ENCODE assay signal across 25 cellular contexts in genomic region chr18:78865771-78866310, GRCh38.
"Had no signal": no experiment of that assay in that cellular context is flagged by ENCODE, and none has a peak within 500 bp of the region (broad histone marks: within the 10 kb centered on the region; RNA-seq: fewer than 3 reads in every experiment).

No MANE protein-coding gene starts in this region.

- H3K36me3 ChIP-seq: MG63, SJSA1 had no signal

- DNase-seq: IMR-90, Karpas-422, KG1, MG63, NCI-H1092, NCI-H1105 treated with DMSO at 0.1 percent for 48 hours, NCI-H1417 treated with DMSO at 0.1 percent for 48 hours, NCI-H146, NCI-H1694 treated with DMSO at 0.1 percent for 48 hours, NCI-H1930, NCI-H2081, NCI-H2107, NCI-H226, NCI-H446, NCI-H510A, NCI-H524 treated with DMSO at 0.1 percent for 48 hours, NCI-H69, NCI-H774, Right ventricle myocardium superior, RPMI8226, SIG-M5 had no signal

- FAIRE-seq: HepG2, RCC 7860 had no signal

- H3K27me3 ChIP-seq: MG63, SJSA1 had no signal

- H3K4me1 ChIP-seq: SJSA1 had no signal

- H3K27ac ChIP-seq: SJSA1, SK-N-MC had no signal

- H3K9me3 ChIP-seq: MG63 had no signal

- H3K4me3 ChIP-seq: MG63, SJSA1, SK-N-MC had no signal
